ENCODE assay signal across 1 cellular context in genomic region chr4:6782846-6783110, GRCh38.
TF ChIP-seq lines count a peak whose summit lies in the region.

No MANE protein-coding gene starts in this region.

TF ChIP-seq in SK-N-SH, 30 proteins besides CTCF, POLR2A, EP300 and RAD21 (continued from another document):
- TF ChIP-seq EZH2phosphoT487 (IDR thresholded peaks at IDR 0.05; ENCODE audit: borderline replicate concordance, low read depth) (no peak), FOXJ3 (CRISPR knock-in tag; IDR thresholded peaks at IDR 0.05) (no peak), TAF1 (IDR thresholded peaks at IDR 0.05; ENCODE audit: borderline replicate concordance, low read depth, low read length) (no peak), NRF1 (IDR thresholded peaks at IDR 0.05; ENCODE audit: low read depth, low read length) (no peak)
